ENCODE assay signal across 21 cellular contexts in genomic region chr3:68985391-68985790, GRCh38. TPM values are rescaled to one million over a fixed set of nuclear protein-coding genes. Genes with fewer than 3 reads are reported as not detected.
A peak's percentile ranks its signal among the peaks of the same experiment; 100 is the strongest.
DNase-seq lines count a peak whose midpoint lies in the region; ATAC-seq, FAIRE-seq and TF ChIP-seq lines count a peak whose summit lies in the region.
"Had no signal": no experiment of that assay in that cellular context is flagged by ENCODE, and none has a peak within 500 bp of the region (broad histone marks: within the 10 kb centered on the region; RNA-seq: fewer than 3 reads in every experiment).

No MANE protein-coding gene starts in this region.

- DNase-seq in SK-N-SH (no peak), HTR-8/SVneo (ENCODE audit: insufficient read length, low spot score) (no peak), astrocyte (ENCODE audit: low read depth) (peak; percentile 36), nephron progenitor cell (no peak), NCI-H345 (lab: John Stamatoyannopoulos, UW) (no peak), NCI-H187 treated with DMSO at 0.1 percent for 48 hours (lab: John Stamatoyannopoulos, UW) (no peak)
- DNase-seq in activated CD4-positive, alpha-beta T cell treated with anti-CD3 and anti-CD28 coated beads for 36 hours, result no peak
- DNase-seq: AML-193; CD8-positive, alpha-beta memory T cell; DMS53; H7 had no signal

- no peak overlapping the region for H3K4me2 ChIP-seq in SK-N-SH
- H3K4me2 ChIP-seq in astrocyte (ENCODE audit: low read length), result no peak overlapping the region
- H3K4me2 ChIP-seq: BLaER1, GM23338 had no signal

- H3K9me3 Mint-ChIP-seq in astrocyte (ENCODE audit: unreplicated experiment), result no peaks in the 10 kb centered on the region
- H3K9me3 Mint-ChIP-seq in nephron progenitor cell, result no peaks in the 10 kb centered on the region
- H3K9me3 Mint-ChIP-seq in activated CD4-positive, alpha-beta T cell treated with anti-CD3 and anti-CD28 coated beads for 36 hours (ENCODE audit: low read depth), result no peaks in the 10 kb centered on the region
- H3K9me3 Mint-ChIP-seq: CD8-positive, alpha-beta memory T cell; GM23338 had no signal

- H3F3A ChIP-seq in SK-N-SH (replicated peaks; ENCODE audit: insufficient read depth), result no peaks in the 10 kb centered on the region

- H3K4me1 Mint-ChIP-seq in astrocyte (ENCODE audit: low read depth, unreplicated experiment) (no peaks in the 10 kb centered on the region), nephron progenitor cell (no peaks in the 10 kb centered on the region)
- peaks cover 14% of the 10 kb centered on the region for H3K4me1 Mint-ChIP-seq in activated CD4-positive, alpha-beta T cell treated with anti-CD3 and anti-CD28 coated beads for 36 hours
- H3K4me1 Mint-ChIP-seq: CD8-positive, alpha-beta memory T cell; GM23338 had no signal

- H3K27me3 ChIP-seq in SK-N-SH (ENCODE audit: insufficient read depth), result no peaks in the 10 kb centered on the region
- H3K27me3 ChIP-seq in astrocyte (ENCODE audit: insufficient read depth, low read length), result no peaks in the 10 kb centered on the region
- H3K27me3 ChIP-seq: BLaER1 had no signal

- H3K36me3 ChIP-seq in SK-N-SH (replicated peaks in 1 of 2; ENCODE audit: control insufficient read depth in 1 of 2, insufficient read depth in 2 of 2, low read length in 1 of 2) (peaks cover 40 to 62% of the 10 kb centered on the region in 2 experiments), astrocyte (ENCODE audit: insufficient read depth, low read length) (peaks cover 53% of the 10 kb centered on the region)

- ATAC-seq in SK-N-SH treated with all-trans-retinoic acid at 6 μM for 48 hours, result 0 out of 3 replicates have a peak, but pooled peaks have one; percentile 24
- ATAC-seq in activated CD4-positive, alpha-beta T cell treated with anti-CD3 and anti-CD28 coated beads for 36 hours, result no peak
- ATAC-seq: GM12878, GM23338, HepG2 had no signal

- no peak for TF ChIP-seq CTCF in SK-N-SH (IDR thresholded peaks at IDR 0.05)
- no peak for TF ChIP-seq CTCF in astrocyte (IDR thresholded peaks at IDR 0.05; ENCODE audit: insufficient read depth, low read depth, low read length)
- TF ChIP-seq CTCF in nephron progenitor cell (IDR thresholded peaks at IDR 0.05), result no peak

- no peaks in the 10 kb centered on the region for H3K9me2 ChIP-seq in SK-N-SH

- no peak for TF ChIP-seq RAD21 in SK-N-SH (IDR thresholded peaks at IDR 0.05; ENCODE audit: low read length)

- H3K9me3 ChIP-seq in SK-N-SH (no peaks in the 10 kb centered on the region), astrocyte (ENCODE audit: insufficient read depth, low read depth, low read length) (no peaks in the 10 kb centered on the region)
- H3K9me3 ChIP-seq: BLaER1 had no signal

- H3K4me3 ChIP-seq in SK-N-SH (ENCODE audit: low read depth in 2 of 2, low read length in 1 of 2), result no peak overlapping the region
- no peak overlapping the region for H3K4me3 ChIP-seq in astrocyte (ENCODE audit: insufficient read depth, low read depth, low read length)
- H3K4me3 ChIP-seq: BLaER1, GM12878, GM23338 had no signal

- no peak overlapping the region for H3K27ac Mint-ChIP-seq in astrocyte (ENCODE audit: unreplicated experiment)
- peak overlapping the region; percentile 60 for H3K27ac Mint-ChIP-seq in nephron progenitor cell
- H3K27ac Mint-ChIP-seq in activated CD4-positive, alpha-beta T cell treated with anti-CD3 and anti-CD28 coated beads for 36 hours, result no peak overlapping the region
- H3K27ac Mint-ChIP-seq: GM23338 had no signal

- H2AFZ ChIP-seq in SK-N-SH (ENCODE audit: low read depth) (no peak overlapping the region), astrocyte (ENCODE audit: low read depth, low read length) (no peak overlapping the region)
- H2AFZ ChIP-seq: GM23338 had no signal

- CTCF ChIA-PET in SK-N-SH (lab: Yijun Ruan, JAX), result interaction anchor here (1.5 kb wide), 1 partner anchor 13 kb away, joined by 4 read pairs; no protein-coding TSS in a partner anchor
- CTCF ChIA-PET in activated CD4-positive, alpha-beta T cell treated with anti-CD3 and anti-CD28 coated beads for 36 hours (lab: Charles Lee), result no interaction called here

- FAIRE-seq in HTR-8/SVneo (lab: Jason Lieb, UNC) (peak; percentile 48), astrocyte (lab: Jason Lieb, UNC) (no peak)
- FAIRE-seq: GM12878, GM18507, HepG2 had no signal

- TF ChIP-seq EP300 in SK-N-SH (IDR thresholded peaks at IDR 0.05; ENCODE audit: borderline replicate concordance in 1 of 2, low read depth in 1 of 2, low read length in 1 of 2), result no peak

- no peaks in the 10 kb centered on the region for H3K27me3 Mint-ChIP-seq in astrocyte (ENCODE audit: low read depth, unreplicated experiment)
- no peaks in the 10 kb centered on the region for H3K27me3 Mint-ChIP-seq in nephron progenitor cell (ENCODE audit: low read depth, poor library complexity)
- no peaks in the 10 kb centered on the region for H3K27me3 Mint-ChIP-seq in activated CD4-positive, alpha-beta T cell treated with anti-CD3 and anti-CD28 coated beads for 36 hours
- H3K27me3 Mint-ChIP-seq: CD8-positive, alpha-beta memory T cell had no signal

- no peak overlapping the region for H3K9ac ChIP-seq in SK-N-SH
- H3K9ac ChIP-seq in astrocyte (ENCODE audit: low read length), result no peak overlapping the region
- H3K9ac ChIP-seq: BLaER1 had no signal

- H3K27ac ChIP-seq in SK-N-SH (ENCODE audit: low read depth in 2 of 2, low read length in 1 of 2) (no peak overlapping the region), astrocyte (ENCODE audit: low read depth, low read length) (no peak overlapping the region)
- H3K27ac ChIP-seq: 22Rv1, BLaER1 had no signal

- intact Hi-C loops in activated CD4-positive, alpha-beta T cell treated with anti-CD3 and anti-CD28 coated beads for 36 hours (cut with DNase I, micrococcal nuclease), result no loop called here

- H4K20me1 ChIP-seq in SK-N-SH (ENCODE audit: insufficient read depth) (no peaks in the 10 kb centered on the region), astrocyte (ENCODE audit: insufficient read depth, low read length) (no peaks in the 10 kb centered on the region)
- H4K20me1 ChIP-seq: BLaER1 had no signal

- H3K4me1 ChIP-seq in SK-N-SH (ENCODE audit: control insufficient read depth in 1 of 2, insufficient read depth in 2 of 2, low read depth in 1 of 2, low read length in 1 of 2) (0 out of 4 replicates have a peak, but pooled peaks cover 0 to 3% of the 10 kb centered on the region in 2 experiments), astrocyte (ENCODE audit: insufficient read depth, low read length) (no peaks in the 10 kb centered on the region)
- H3K4me1 ChIP-seq: BLaER1 had no signal

- POLR2A ChIA-PET in SK-N-SH (lab: Yijun Ruan, JAX), result no interaction called here
- POLR2A ChIA-PET in activated CD4-positive, alpha-beta T cell treated with anti-CD3 and anti-CD28 coated beads for 36 hours (lab: Charles Lee), result no interaction called here

- H3K79me2 ChIP-seq in SK-N-SH (ENCODE audit: insufficient read depth) (no peaks in the 10 kb centered on the region), astrocyte (ENCODE audit: insufficient read depth, low read length) (no peaks in the 10 kb centered on the region)

- H3K4me3 Mint-ChIP-seq in astrocyte (ENCODE audit: unreplicated experiment) (no peak overlapping the region), nephron progenitor cell (no peak overlapping the region)
- no peak overlapping the region for H3K4me3 Mint-ChIP-seq in activated CD4-positive, alpha-beta T cell treated with anti-CD3 and anti-CD28 coated beads for 36 hours
- H3K4me3 Mint-ChIP-seq: CD8-positive, alpha-beta memory T cell; GM23338 had no signal

- peaks cover 20% of the 10 kb centered on the region for H3K36me3 Mint-ChIP-seq in astrocyte (ENCODE audit: low read depth, unreplicated experiment)
- H3K36me3 Mint-ChIP-seq in nephron progenitor cell (ENCODE audit: low read depth), result peaks cover 59% of the 10 kb centered on the region
- H3K36me3 Mint-ChIP-seq in activated CD4-positive, alpha-beta T cell treated with anti-CD3 and anti-CD28 coated beads for 36 hours (ENCODE audit: low read depth), result peaks cover 38% of the 10 kb centered on the region

TF ChIP-seq in SK-N-SH treated with all-trans-retinoic acid at 6 μM for 48 hours, 23 proteins besides CTCF, POLR2A, EP300 and RAD21 (continues in another document):
- TF ChIP-seq PPARA (CRISPR knock-in tag; IDR thresholded peaks at IDR 0.05; ENCODE audit: borderline replicate concordance), result no peak
- no peak for TF ChIP-seq OSR1 (CRISPR knock-in tag; IDR thresholded peaks at IDR 0.05)

TF ChIP-seq in SK-N-SH, 30 proteins besides CTCF, POLR2A, EP300 and RAD21:
- no peak for TF ChIP-seq NRF1 (IDR thresholded peaks at IDR 0.05; ENCODE audit: low read depth, low read length)
- no peak for TF ChIP-seq REST (IDR thresholded peaks at IDR 0.05; ENCODE audit: low read depth, low read length)
TF ChIP-seq in SK-N-SH: peak in this region for 0.

RNA-seq across cellular contexts. Expression of gene EOGT, which starts 28.1 kb away (rescaled TPM):
- polyA plus RNA-seq in SK-N-SH (2012; rRNA removed), result 6.0 and 7.8 TPM in 2 replicates
- polyA plus RNA-seq in SK-N-SH (2012; cell fraction: cytosol; rRNA removed), result 8.0 and 9.7 TPM in 2 replicates
- 9.8 and 13.5 TPM in 2 replicates for polyA plus RNA-seq in SK-N-SH (2012; cell fraction: nucleus; rRNA removed)
- 32.3 and 35.2 TPM in 2 replicates for total RNA-seq in astrocyte
- total RNA-seq in activated CD4-positive, alpha-beta T cell treated with anti-CD3 and anti-CD28 coated beads for 36 hours, result 1 to 10 TPM; 6.0 to 8.4 TPM

RNA-seq across cellular contexts. Expression of gene TAFA4, which starts 53.0 kb away (rescaled TPM):
- not detected in 2 replicates for polyA plus RNA-seq in SK-N-SH (2012; rRNA removed)
- not detected in 2 replicates for polyA plus RNA-seq in SK-N-SH (2012; cell fraction: cytosol; rRNA removed)
- not detected in 2 replicates for polyA plus RNA-seq in SK-N-SH (2012; cell fraction: nucleus; rRNA removed)
- total RNA-seq in astrocyte, result not detected in 2 replicates
- not detected for total RNA-seq in activated CD4-positive, alpha-beta T cell treated with anti-CD3 and anti-CD28 coated beads for 36 hours
- total RNA-seq: A673; CD8-positive, alpha-beta memory T cell; G401; GM12878; HT1080 had no signal
- polyA plus RNA-seq: CD8-positive, alpha-beta memory T cell; GM12878 had no signal
